ENCODE assay signal across 9 cellular contexts in the genomic region with DNA sequence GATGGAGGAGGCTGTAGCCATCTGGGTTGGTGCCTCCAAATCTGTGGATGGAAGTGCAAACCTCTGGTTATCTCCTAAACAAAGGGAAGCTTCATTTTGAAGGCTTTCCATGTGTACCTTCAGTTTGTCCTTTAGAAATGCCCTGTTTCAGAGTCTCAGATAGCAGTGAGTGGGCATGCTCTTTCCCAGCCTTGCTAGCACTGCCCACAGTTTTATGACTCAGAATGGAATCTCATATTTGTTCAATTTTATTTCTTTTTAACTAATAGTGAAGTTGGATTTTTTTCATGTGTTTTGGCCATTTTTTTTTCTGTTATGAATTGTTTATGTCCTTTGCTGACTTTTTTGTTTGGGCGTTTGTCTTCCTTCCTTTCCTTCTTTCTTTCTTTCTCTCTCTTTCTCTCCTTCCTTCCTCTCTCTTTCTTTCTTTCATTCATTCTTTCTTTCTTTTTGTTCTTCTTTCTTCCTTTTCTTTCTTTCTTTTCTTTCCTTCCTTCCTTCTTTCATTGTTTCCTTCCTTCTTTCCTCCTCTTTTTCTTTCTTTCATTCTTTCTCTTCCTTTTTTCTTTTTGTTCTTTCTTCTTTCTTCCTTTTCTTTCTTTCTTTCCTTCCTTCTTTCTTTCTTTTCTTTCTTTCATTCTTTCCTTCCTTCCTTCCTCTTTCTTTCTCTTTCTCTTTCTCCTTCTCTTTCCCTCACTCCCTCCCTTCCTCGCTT. TPM values are rescaled to one million over a fixed set of nuclear protein-coding genes. Genes with fewer than 3 reads are reported as not detected.
DNase-seq lines count a peak whose midpoint lies in the region; TF ChIP-seq lines count a peak whose summit lies in the region.
"Had no signal": no experiment of that assay in that cellular context is flagged by ENCODE, and none has a peak within 500 bp of the region (broad histone marks: within the 10 kb centered on the region; RNA-seq: fewer than 3 reads in every experiment).

No MANE protein-coding gene starts in this region.

- no peak overlapping the region for H3K4me3 ChIP-seq in KMS-11 (IDR thresholded peaks at IDR 0.05; ENCODE audit: insufficient read depth, low read depth, low read length)
- no peak overlapping the region for H3K4me3 ChIP-seq in astrocyte of the spinal cord (ENCODE audit: low read depth, low read length)
- H3K4me3 ChIP-seq in skeletal muscle satellite cell (ENCODE audit: low read length), result no peak overlapping the region
- H3K4me3 ChIP-seq: hepatocyte had no signal

- peaks cover 9% of the 10 kb centered on the region; the same call in 1 of the 2 replicates for H3K27me3 ChIP-seq in KMS-11 (ENCODE audit: insufficient read depth, low read depth)
- peaks cover 3% of the 10 kb centered on the region for H3K27me3 ChIP-seq in skeletal muscle satellite cell (ENCODE audit: control insufficient read depth, insufficient read depth, low read length)
- H3K27me3 ChIP-seq: hepatocyte had no signal

- H3K9me3 ChIP-seq in skeletal muscle satellite cell (replicated peaks; ENCODE audit: low read length), result no peaks in the 10 kb centered on the region

- DNase-seq in NOMO-1 treated with DMSO at 0.1 percent for 48 hours (lab: John Stamatoyannopoulos, UW; ENCODE audit: unreplicated experiment) (peak; percentile 8), NOMO-1 treated with dmso at 0.1 percent for 144 hours (lab: John Stamatoyannopoulos, UW; ENCODE audit: unreplicated experiment) (no peak), astrocyte of the spinal cord (ENCODE audit: low read depth, low spot score) (peak; percentile 47), NCI-H1694 (lab: John Stamatoyannopoulos, UW) (no peak), ureter (ENCODE audit: low spot score) (no peak)
- DNase-seq in stimulated activated naive CD4-positive, alpha-beta T cell (lab: John Stamatoyannopoulos, UW), result no peak

- peak overlapping the region; percentile 27; the same call in 1 of the 2 replicates for H3K27ac ChIP-seq in KMS-11
- H3K27ac ChIP-seq: hepatocyte had no signal

- H4K20me1 ChIP-seq in KMS-11 (ENCODE audit: insufficient read depth), result no peaks in the 10 kb centered on the region

- H3K36me3 ChIP-seq in KMS-11 (ENCODE audit: insufficient read depth) (no peaks in the 10 kb centered on the region), skeletal muscle satellite cell (ENCODE audit: insufficient read depth, low read length) (no peaks in the 10 kb centered on the region)

- H3K4me1 ChIP-seq in KMS-11 (ENCODE audit: low read depth, poor library complexity, severe bottlenecking) (peaks cover 56% of the 10 kb centered on the region), skeletal muscle satellite cell (ENCODE audit: control insufficient read depth, insufficient read depth, low read length) (peaks cover 28% of the 10 kb centered on the region)

- no peak overlapping the region for H2AFZ ChIP-seq in KMS-11 (ENCODE audit: low read depth)
- H2AFZ ChIP-seq: hepatocyte had no signal

- H3K79me2 ChIP-seq in KMS-11 (ENCODE audit: insufficient read depth, low read depth), result no peaks in the 10 kb centered on the region
- H3K79me2 ChIP-seq: hepatocyte had no signal

- in situ Hi-C loops in astrocyte of the spinal cord (cut with HindIII; ENCODE audit: low sequenced_read_pairs), result no loop called here

- TF ChIP-seq CTCF in KMS-11 (conservative IDR thresholded peaks at IDR 0.05; ENCODE audit: low read depth, low read length) (no peak), astrocyte of the spinal cord (IDR thresholded peaks at IDR 0.05; ENCODE audit: low read depth, low read length) (no peak)

- H3K4me2 ChIP-seq in KMS-11, result peak overlapping the region; percentile 88
- peak overlapping the region; percentile 18 for H3K4me2 ChIP-seq in skeletal muscle satellite cell (ENCODE audit: low read length)

- H3K9ac ChIP-seq in KMS-11 (no peak overlapping the region), skeletal muscle satellite cell (ENCODE audit: low read depth, low read length) (peak overlapping the region; percentile 2)

RNA-seq across cellular contexts. Expression of gene PRF1, which starts 25.6 kb away (rescaled TPM):
- not detected in 2 replicates for total RNA-seq in skeletal muscle satellite cell (2012; rRNA removed)
- total RNA-seq in ureter, result 4.1 TPM
- total RNA-seq: hepatocyte had no signal

Comparison
In these comparisons a context has a peak if more than half of its experiments do, and no peak if none do; other contexts are left out.
1. DNase-seq: peak in NOMO-1 treated with DMSO at 0.1 percent for 48 hours (single experiment) and astrocyte of the spinal cord (single experiment); none in NOMO-1 treated with dmso at 0.1 percent for 144 hours (single experiment), NCI-H1694 (single experiment), stimulated activated naive CD4-positive, alpha-beta T cell (0 of 6) and ureter (single experiment).